ENCODE assay signal across 8 cellular contexts in the genomic region with DNA sequence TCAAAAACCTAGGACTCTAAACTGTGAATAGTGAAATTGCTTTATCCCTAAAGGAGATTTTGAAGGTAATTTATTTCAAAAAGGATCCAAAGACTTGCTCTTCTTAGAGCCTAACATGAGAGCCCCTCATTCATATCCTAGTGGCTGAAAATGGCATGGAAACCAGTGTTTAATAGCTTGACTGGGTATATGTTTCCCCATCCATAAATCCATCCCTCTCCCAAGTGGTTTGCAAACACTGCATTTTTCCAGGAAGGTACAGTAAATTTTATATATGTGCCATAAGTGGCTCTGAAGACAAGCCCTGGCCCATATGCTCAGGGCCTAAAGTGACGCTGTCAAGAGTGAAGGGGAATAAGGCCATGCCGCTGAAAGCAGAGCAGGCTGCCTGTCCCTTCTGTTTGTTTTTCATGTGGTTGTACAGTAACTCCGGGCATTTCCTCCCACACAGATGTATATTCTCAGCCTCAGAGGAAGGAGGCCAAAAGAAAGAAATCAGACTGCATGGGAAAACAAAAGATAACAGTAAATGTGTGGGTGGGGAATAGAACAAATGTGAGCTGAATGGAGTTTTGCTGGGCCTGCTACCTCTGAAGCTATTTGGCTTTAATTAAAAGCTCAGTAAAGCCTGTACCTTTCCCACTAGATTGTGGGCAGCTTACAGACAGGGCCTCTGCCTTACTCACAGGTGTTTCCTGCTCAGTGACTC.
A peak's percentile ranks its signal among the peaks of the same experiment; 100 is the strongest.
DNase-seq lines count a peak whose midpoint lies in the region; ATAC-seq and TF ChIP-seq lines count a peak whose summit lies in the region.

No MANE protein-coding gene starts in this region.

- H3K27ac ChIP-seq in OCI-LY7 (ENCODE audit: low read depth, low read length, poor library complexity, severe bottlenecking) (no peak overlapping the region), adrenal gland (peak overlapping the region in 1 of 5 donors; percentile 33)

- peak overlapping the region; percentile 3; the same call in 1 of the 2 replicates for H3K4me2 ChIP-seq in OCI-LY7 (ENCODE audit: low read length)

- intact Hi-C loops in OCI-LY7 (cut with micrococcal nuclease; ENCODE audit: unreplicated experiment): no loop called here
- intact Hi-C loops in adrenal gland (cut with DNase I): no loop called here

- TF ChIP-seq POLR2A in adrenal gland (IDR thresholded peaks at IDR 0.05): no peak

- H3K9me2 ChIP-seq in OCI-LY7 (ENCODE audit: insufficient read depth, low read length): no peaks in the 10 kb centered on the region

- H3K4me1 ChIP-seq in OCI-LY7 (ENCODE audit: insufficient read depth, low read length, poor library complexity, severe bottlenecking) (peaks cover 9% of the 10 kb centered on the region), adrenal gland (replicated peaks in 1 of 2) (no peaks in the 10 kb centered on the region)

- DNase-seq in OCI-LY7 (ENCODE audit: low spot score) (peak; percentile 27), islet precursor cell (peak; percentile 57), NCI-H345 (lab: John Stamatoyannopoulos, UW) (no peak), adrenal gland (no peak), left lobe of liver (ENCODE audit: low spot score) (no peak), NCI-H1436 (lab: John Stamatoyannopoulos, UW) (no peak)

- H4K20me1 ChIP-seq in OCI-LY7 (ENCODE audit: insufficient read depth, low read length): no peaks in the 10 kb centered on the region

- 60 to 74% (median 66%) methylated on average over 3 of the region's 3 CpGs for WGBS in adrenal gland, 4 donors

- BruUV-seq in OCI-LY7 (replicated peaks; lab: Mats Ljungman, UMichigan): no TSS peak

- H3K79me2 ChIP-seq in OCI-LY7 (ENCODE audit: insufficient read depth, low read depth, low read length): no peaks in the 10 kb centered on the region

- POLR2A ChIA-PET in OCI-LY7 (lab: Charles Lee): interaction anchor here (0.6 to 2.0 kb wide), 10 partner anchors 9 to 183 kb away, joined by 3 to 8 read pairs (median 3); no protein-coding TSS in a partner anchor

- CTCF ChIA-PET in OCI-LY7 (lab: Charles Lee; ENCODE audit: unreplicated experiment): interaction anchor here (1.0 kb wide), 1 partner anchor 8 kb away, joined by 3 read pairs; no protein-coding TSS in a partner anchor

- H3K27me3 ChIP-seq in adrenal gland: no peaks in the 10 kb centered on the region

- H3K9me3 ChIP-seq in OCI-LY7 (ENCODE audit: low read length) (no peaks in the 10 kb centered on the region), adrenal gland (replicated peaks in 1 of 3) (no peaks in the 10 kb centered on the region)

- TF ChIP-seq CTCF in OCI-LY7 (conservative IDR thresholded peaks at IDR 0.05; ENCODE audit: low read length) (no peak), adrenal gland (IDR thresholded peaks at IDR 0.05) (no peak)

- H2AFZ ChIP-seq in OCI-LY7 (ENCODE audit: low read length): peak overlapping the region; percentile 89

- ATAC-seq in GM18511 (IDR thresholded peaks at IDR 0.05; ENCODE audit: unreplicated experiment): peak; percentile 79
- ATAC-seq in HG02642 (IDR thresholded peaks at IDR 0.05; ENCODE audit: poor library complexity, unreplicated experiment): peak; percentile 95
- ATAC-seq in left lobe of liver: no peak

- H3K4me3 ChIP-seq in OCI-LY7 (ENCODE audit: low read depth, low read length, poor library complexity, severe bottlenecking): no peak overlapping the region
- no peak overlapping the region for H3K4me3 ChIP-seq in adrenal gland

- H3K36me3 ChIP-seq in OCI-LY7 (ENCODE audit: insufficient read depth, low read length): no peaks in the 10 kb centered on the region
- H3K36me3 ChIP-seq in adrenal gland (replicated peaks in 1 of 2): no peaks in the 10 kb centered on the region

Comparison
In these comparisons a context has a peak if more than half of its experiments do, and no peak if none do; other contexts are left out.
1. DNase-seq: peak in OCI-LY7 (single experiment) and islet precursor cell (single experiment); none in NCI-H345 (single experiment), adrenal gland (0 of 7), left lobe of liver (single experiment) and NCI-H1436 (single experiment).